In genomic region chr19:7337380-7338194, GRCh38 we compare ENCODE assay signal across 8 cellular contexts. TPM values are rescaled to one million over a fixed set of nuclear protein-coding genes. Genes with fewer than 3 reads are reported as not detected.
DNase-seq lines count a peak whose midpoint lies in the region; ATAC-seq and TF ChIP-seq lines count a peak whose summit lies in the region.

No MANE protein-coding gene starts in this region.

- H3K9me3 ChIP-seq in lower lobe of right lung: no peaks in the 10 kb centered on the region

- H3K4me1 ChIP-seq in lower lobe of right lung: peaks cover 22% of the 10 kb centered on the region

- peak; percentile 37 for DNase-seq in activated CD4-positive, alpha-beta T cell treated with anti-CD3 and anti-CD28 coated beads, Interleukin-2, amount 10 ng/mL, durations not matched to agents 7 days and 5 days
- DNase-seq in activated CD4-positive, alpha-beta T cell treated with anti-CD3 and anti-CD28 coated beads for 1 hour: no peak
- DNase-seq in NOMO-1 treated with DMSO at 0.1 percent for 48 hours (lab: John Stamatoyannopoulos, UW; ENCODE audit: unreplicated experiment) (peak; percentile 100), lower lobe of right lung (peak; percentile 58), NCI-H1436 treated with DMSO at 0.1 percent for 48 hours (lab: John Stamatoyannopoulos, UW) (no peak), inferior parietal cortex (ENCODE audit: extremely low spot score) (no peak), DMS153 treated with DMSO at 0.1 percent for 48 hours (lab: John Stamatoyannopoulos, UW; ENCODE audit: unreplicated experiment) (no peak)

- no peaks in the 10 kb centered on the region for H3K9me3 Mint-ChIP-seq in activated CD4-positive, alpha-beta T cell treated with anti-CD3 and anti-CD28 coated beads, Interleukin-2, amount 10 ng/mL, durations not matched to agents 7 days and 5 days

- TF ChIP-seq CTCF in lower lobe of right lung (IDR thresholded peaks at IDR 0.05): no peak

- H3K4me3 ChIP-seq in lower lobe of right lung: no peak overlapping the region

- peak overlapping the region; percentile 41 for H3K27ac ChIP-seq in lower lobe of right lung

- H3K36me3 ChIP-seq in lower lobe of right lung: no peaks in the 10 kb centered on the region

- no peaks in the 10 kb centered on the region for H3K27me3 ChIP-seq in lower lobe of right lung (ENCODE audit: low read depth)

- peak overlapping the region; percentile 25 for H3K4me3 Mint-ChIP-seq in activated CD4-positive, alpha-beta T cell treated with anti-CD3 and anti-CD28 coated beads, Interleukin-2, amount 10 ng/mL, durations not matched to agents 7 days and 5 days

- H3K4me1 Mint-ChIP-seq in activated CD4-positive, alpha-beta T cell treated with anti-CD3 and anti-CD28 coated beads, Interleukin-2, amount 10 ng/mL, durations not matched to agents 7 days and 5 days: peaks cover 35% of the 10 kb centered on the region

- H3K27ac Mint-ChIP-seq in activated CD4-positive, alpha-beta T cell treated with anti-CD3 and anti-CD28 coated beads, Interleukin-2, amount 10 ng/mL, durations not matched to agents 7 days and 5 days: peak overlapping the region; percentile 50

- H3K36me3 Mint-ChIP-seq in activated CD4-positive, alpha-beta T cell treated with anti-CD3 and anti-CD28 coated beads, Interleukin-2, amount 10 ng/mL, durations not matched to agents 7 days and 5 days (ENCODE audit: low read depth): peaks cover 2% of the 10 kb centered on the region

- CTCF ChIA-PET in activated CD4-positive, alpha-beta T cell treated with anti-CD3 and anti-CD28 coated beads, Interleukin-2, amount 10 ng/mL, durations not matched to agents 7 days and 5 days (lab: Charles Lee): interaction anchor here (1.2 to 1.5 kb wide), 2 partner anchors 17 to 235 kb away, joined by 4 to 5 read pairs; no protein-coding TSS in a partner anchor

- POLR2A ChIA-PET in activated CD4-positive, alpha-beta T cell treated with anti-CD3 and anti-CD28 coated beads, Interleukin-2, amount 10 ng/mL, durations not matched to agents 7 days and 5 days (lab: Charles Lee): no interaction called here

- intact Hi-C loops in lower lobe of right lung (cut with DNase I): no loop called here

- H3K27me3 Mint-ChIP-seq in activated CD4-positive, alpha-beta T cell treated with anti-CD3 and anti-CD28 coated beads, Interleukin-2, amount 10 ng/mL, durations not matched to agents 7 days and 5 days: no peaks in the 10 kb centered on the region

- ATAC-seq in HG02763 (IDR thresholded peaks at IDR 0.05; ENCODE audit: unreplicated experiment): peak; percentile 66
- ATAC-seq in lower lobe of right lung: peak; percentile 66 to 76

RNA-seq across cellular contexts. Expression of gene ARHGEF18, which starts 11.2 kb away (rescaled TPM):
- total RNA-seq in activated CD4-positive, alpha-beta T cell treated with anti-CD3 and anti-CD28 coated beads, Interleukin-2, amount 10 ng/mL, durations not matched to agents 7 days and 5 days: 10 to 100 TPM; 78.3 to 88.2 TPM
- total RNA-seq in lower lobe of right lung: 42.4 TPM

RNA-seq across cellular contexts. Expression of gene INSR, which starts 43.4 kb away (rescaled TPM):
- total RNA-seq in activated CD4-positive, alpha-beta T cell treated with anti-CD3 and anti-CD28 coated beads, Interleukin-2, amount 10 ng/mL, durations not matched to agents 7 days and 5 days: 1 to 10 TPM; 2.0 to 2.5 TPM
- 37.3 TPM for total RNA-seq in lower lobe of right lung

Comparison
In these comparisons a context has a peak if more than half of its experiments do, and no peak if none do; other contexts are left out.
1. DNase-seq: peak in activated CD4-positive, alpha-beta T cell treated with anti-CD3 and anti-CD28 coated beads, Interleukin-2, amount 10 ng/mL, durations not matched to agents 7 days and 5 days (single experiment), NOMO-1 treated with DMSO at 0.1 percent for 48 hours (single experiment) and lower lobe of right lung (single experiment); none in activated CD4-positive, alpha-beta T cell treated with anti-CD3 and anti-CD28 coated beads for 1 hour (single experiment), NCI-H1436 treated with DMSO at 0.1 percent for 48 hours (single experiment), inferior parietal cortex (single experiment) and DMS153 treated with DMSO at 0.1 percent for 48 hours (single experiment).
2. RNA of gene INSR, which starts 43.4 kb away (total RNA-seq): 37.3 TPM in lower lobe of right lung (single experiment); 2.0 to 2.5 TPM in activated CD4-positive, alpha-beta T cell treated with anti-CD3 and anti-CD28 coated beads, Interleukin-2, amount 10 ng/mL, durations not matched to agents 7 days and 5 days; every median in the first group is over 10 times any median in the second.